Comparison of ENCODE assay signal across 18 cellular contexts in the genomic region with DNA sequence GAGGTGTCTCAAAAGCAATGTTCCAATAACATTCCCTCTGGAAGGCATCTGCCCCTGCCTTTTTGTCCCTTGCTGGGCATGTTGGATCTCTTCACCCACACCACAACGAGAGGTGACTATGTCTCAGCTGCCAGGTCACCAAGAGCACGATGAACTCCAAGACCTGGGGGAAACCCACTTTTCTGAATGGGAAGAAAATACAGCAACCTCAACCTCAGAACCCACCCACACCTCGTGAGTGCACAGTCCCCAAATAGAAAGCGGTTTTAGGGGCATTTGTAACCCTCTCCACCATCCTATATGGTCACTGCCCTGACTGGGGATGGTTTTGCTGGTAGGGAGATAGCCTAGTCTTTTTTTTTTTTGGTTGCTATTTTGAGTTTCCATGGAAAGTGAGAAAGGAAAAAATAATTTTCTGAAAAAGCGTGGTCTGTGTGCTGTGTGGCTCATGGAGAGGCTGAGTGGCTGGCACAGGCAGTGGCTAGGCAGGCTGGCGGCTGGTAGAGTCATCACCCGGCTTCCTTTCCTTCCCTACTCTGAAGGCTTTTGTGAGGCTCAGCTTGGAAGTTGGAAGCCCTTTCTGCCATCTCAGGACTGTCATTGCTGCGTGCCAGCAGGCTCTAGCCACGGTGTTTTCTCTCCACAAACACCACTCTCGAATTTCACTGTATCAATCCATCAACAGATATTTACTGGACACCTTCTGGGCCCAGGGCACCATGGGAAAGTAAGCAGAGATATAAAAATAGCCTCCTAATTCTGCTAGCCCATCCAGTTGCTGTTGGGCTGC. TPM values are rescaled to one million over a fixed set of nuclear protein-coding genes. Genes with fewer than 3 reads are reported as not detected.
DNase-seq lines count a peak whose midpoint lies in the region; ATAC-seq and TF ChIP-seq lines count a peak whose summit lies in the region.
"Had no signal": no experiment of that assay in that cellular context is flagged by ENCODE, and none has a peak within 500 bp of the region (broad histone marks: within the 10 kb centered on the region; RNA-seq: fewer than 3 reads in every experiment).

No MANE protein-coding gene starts in this region.

- TF ChIP-seq EP300 in esophagus muscularis mucosa (IDR thresholded peaks at IDR 0.05): no peak

- POLR2A ChIA-PET in activated CD4-positive, alpha-beta memory T cell treated with anti-CD3 and anti-CD28 coated beads for 36 hours (lab: Charles Lee): no interaction called here
- POLR2A ChIA-PET in activated CD4-positive, alpha-beta memory T cell treated with anti-CD3 and anti-CD28 coated beads, Interleukin-2, amount 10 ng/mL, durations not matched to agents 7 days and 5 days (lab: Charles Lee): no interaction called here

- no peaks in the 10 kb centered on the region for H3K27me3 Mint-ChIP-seq in activated CD4-positive, alpha-beta memory T cell treated with anti-CD3 and anti-CD28 coated beads for 36 hours
- peaks cover 6% of the 10 kb centered on the region for H3K27me3 Mint-ChIP-seq in activated CD4-positive, alpha-beta memory T cell treated with anti-CD3 and anti-CD28 coated beads, Interleukin-2, amount 10 ng/mL, durations not matched to agents 7 days and 5 days
- no peaks in the 10 kb centered on the region for H3K27me3 Mint-ChIP-seq in natural killer cell (ENCODE audit: low read depth in 2 of 2)

- no peak overlapping the region for H3K4me3 Mint-ChIP-seq in activated CD4-positive, alpha-beta memory T cell treated with anti-CD3 and anti-CD28 coated beads for 36 hours
- no peak overlapping the region for H3K4me3 Mint-ChIP-seq in activated CD4-positive, alpha-beta memory T cell treated with anti-CD3 and anti-CD28 coated beads, Interleukin-2, amount 10 ng/mL, durations not matched to agents 7 days and 5 days
- no peak overlapping the region for H3K4me3 Mint-ChIP-seq in natural killer cell
- H3K4me3 Mint-ChIP-seq: HFFc6 had no signal

- DNase-seq in activated CD4-positive, alpha-beta memory T cell treated with anti-CD3 and anti-CD28 coated beads for 36 hours: peak; percentile 31
- no peak for DNase-seq in activated CD4-positive, alpha-beta memory T cell treated with anti-CD3 and anti-CD28 coated beads, Interleukin-2, amount 10 ng/mL, durations not matched to agents 7 days and 5 days
- DNase-seq in esophagus muscularis mucosa (ENCODE audit: extremely low spot score) (no peak), natural killer cell (no peak), thoracic aorta (ENCODE audit: low spot score) (no peak), prostate gland (ENCODE audit: low spot score) (no peak), DMS 273 (lab: John Stamatoyannopoulos, UW; ENCODE audit: unreplicated experiment) (no peak), NCI-H1436 (lab: John Stamatoyannopoulos, UW) (no peak)
- DNase-seq: ACHN, caudate nucleus, foreskin melanocyte, HFFc6, NCI-H2227 treated with DMSO at 0.1 percent for 48 hours, thyroid gland had no signal

- ATAC-seq in natural killer cell (peak; percentile 54 to 88 (median 79)), thoracic aorta (ENCODE audit: insufficient number of reproducible peaks, low FRiP score, low read depth) (peak; percentile 22)
- ATAC-seq: K562 had no signal

- intact Hi-C loops in activated CD4-positive, alpha-beta memory T cell treated with anti-CD3 and anti-CD28 coated beads for 36 hours (cut with micrococcal nuclease): no loop called here
- intact Hi-C loops in esophagus muscularis mucosa (cut with DNase I): loop anchor here (10.0 kb wide), 1 partner anchor 1301 kb away; the partner anchor contains the start of gene ATP1A1
- intact Hi-C loops in natural killer cell (cut with micrococcal nuclease): no loop called here
- intact Hi-C loops in prostate gland (cut with DNase I): no loop called here

- no peak for TF ChIP-seq POLR2A in esophagus muscularis mucosa (IDR thresholded peaks at IDR 0.05; ENCODE audit: low read depth)
- TF ChIP-seq POLR2A in prostate gland (IDR thresholded peaks at IDR 0.05): no peak

- TF ChIP-seq CTCF in esophagus muscularis mucosa (IDR thresholded peaks at IDR 0.05) (no peak), natural killer cell (IDR thresholded peaks at IDR 0.05) (no peak), thoracic aorta (IDR thresholded peaks at IDR 0.05) (no peak), prostate gland (IDR thresholded peaks at IDR 0.05) (no peak)

- no peaks in the 10 kb centered on the region for H3K9me3 Mint-ChIP-seq in activated CD4-positive, alpha-beta memory T cell treated with anti-CD3 and anti-CD28 coated beads for 36 hours
- no peaks in the 10 kb centered on the region for H3K9me3 Mint-ChIP-seq in activated CD4-positive, alpha-beta memory T cell treated with anti-CD3 and anti-CD28 coated beads, Interleukin-2, amount 10 ng/mL, durations not matched to agents 7 days and 5 days
- H3K9me3 Mint-ChIP-seq in natural killer cell: no peaks in the 10 kb centered on the region
- H3K9me3 Mint-ChIP-seq: activated naive CD4-positive, alpha-beta T cell treated with anti-CD3 and anti-CD28 coated beads, Interleukin-2, amount 50 U/mL, for 72 hours; HFFc6 had no signal

- no peaks in the 10 kb centered on the region for H3K27me3 ChIP-seq in esophagus muscularis mucosa
- no peaks in the 10 kb centered on the region for H3K27me3 ChIP-seq in thoracic aorta (replicated peaks; ENCODE audit: insufficient read depth)
- H3K27me3 ChIP-seq in prostate gland (replicated peaks; ENCODE audit: insufficient read depth): no peaks in the 10 kb centered on the region
- H3K27me3 ChIP-seq: thyroid gland had no signal

- 55% methylated on average over 10 of the region's 10 CpGs for WGBS in esophagus muscularis mucosa
- 54% methylated on average over 10 of the region's 10 CpGs for WGBS in prostate gland

- peaks cover 47% of the 10 kb centered on the region for H3K4me1 Mint-ChIP-seq in activated CD4-positive, alpha-beta memory T cell treated with anti-CD3 and anti-CD28 coated beads for 36 hours (ENCODE audit: low read depth)
- peaks cover 13% of the 10 kb centered on the region for H3K4me1 Mint-ChIP-seq in activated CD4-positive, alpha-beta memory T cell treated with anti-CD3 and anti-CD28 coated beads, Interleukin-2, amount 10 ng/mL, durations not matched to agents 7 days and 5 days
- peaks cover 37 to 59% of the 10 kb centered on the region in 2 donors for H3K4me1 Mint-ChIP-seq in natural killer cell

- H3K9me3 ChIP-seq in esophagus muscularis mucosa (no peaks in the 10 kb centered on the region), thoracic aorta (no peaks in the 10 kb centered on the region), prostate gland (no peaks in the 10 kb centered on the region)
- H3K9me3 ChIP-seq: thyroid gland had no signal

- peaks cover 28 to 96% (median 89%) of the 10 kb centered on the region in 4 donors for H3K4me1 ChIP-seq in esophagus muscularis mucosa
- H3K4me1 ChIP-seq in thoracic aorta (ENCODE audit: control insufficient read depth in 1 of 2, low read depth in 2 of 2): peaks cover 50 to 81% of the 10 kb centered on the region in 2 donors
- H3K4me1 ChIP-seq in prostate gland (replicated peaks): no peaks in the 10 kb centered on the region

- H3K27ac Mint-ChIP-seq in activated CD4-positive, alpha-beta memory T cell treated with anti-CD3 and anti-CD28 coated beads for 36 hours: no peak overlapping the region
- no peak overlapping the region for H3K27ac Mint-ChIP-seq in activated CD4-positive, alpha-beta memory T cell treated with anti-CD3 and anti-CD28 coated beads, Interleukin-2, amount 10 ng/mL, durations not matched to agents 7 days and 5 days
- H3K27ac Mint-ChIP-seq in natural killer cell: peak overlapping the region; percentile 46 to 77
- H3K27ac Mint-ChIP-seq: activated naive CD4-positive, alpha-beta T cell treated with anti-CD3 and anti-CD28 coated beads, Interleukin-2, amount 50 U/mL, for 72 hours; HFFc6 had no signal

- H3K27ac ChIP-seq in esophagus muscularis mucosa (replicated peaks in 1 of 4): peak overlapping the region; percentile 70 to 84 (median 81)
- H3K27ac ChIP-seq in thoracic aorta: peak overlapping the region; percentile 75 to 78
- H3K27ac ChIP-seq in prostate gland: no peak overlapping the region
- H3K27ac ChIP-seq: thyroid gland had no signal

- CTCF ChIA-PET in activated CD4-positive, alpha-beta memory T cell treated with anti-CD3 and anti-CD28 coated beads for 36 hours (lab: Charles Lee): interaction anchor here (1.0 to 2.8 kb wide), 2 partner anchors 21 kb away, joined by 3 to 15 read pairs; no protein-coding TSS in a partner anchor
- CTCF ChIA-PET in activated CD4-positive, alpha-beta memory T cell treated with anti-CD3 and anti-CD28 coated beads, Interleukin-2, amount 10 ng/mL, durations not matched to agents 7 days and 5 days (lab: Charles Lee): no interaction called here

- peak overlapping the region in 1 of 4 donors; percentile 15 for H3K4me3 ChIP-seq in esophagus muscularis mucosa
- H3K4me3 ChIP-seq in thoracic aorta: peak overlapping the region; percentile 62
- H3K4me3 ChIP-seq in prostate gland: no peak overlapping the region
- H3K4me3 ChIP-seq: K562, thyroid gland had no signal

- H3K36me3 Mint-ChIP-seq in activated CD4-positive, alpha-beta memory T cell treated with anti-CD3 and anti-CD28 coated beads for 36 hours: no peaks in the 10 kb centered on the region
- no peaks in the 10 kb centered on the region for H3K36me3 Mint-ChIP-seq in activated CD4-positive, alpha-beta memory T cell treated with anti-CD3 and anti-CD28 coated beads, Interleukin-2, amount 10 ng/mL, durations not matched to agents 7 days and 5 days (ENCODE audit: low read depth)
- H3K36me3 Mint-ChIP-seq in natural killer cell: peaks cover 22% of the 10 kb centered on the region
- H3K36me3 Mint-ChIP-seq: activated naive CD4-positive, alpha-beta T cell treated with anti-CD3 and anti-CD28 coated beads, Interleukin-2, amount 50 U/mL, for 72 hours had no signal

- H3K36me3 ChIP-seq in esophagus muscularis mucosa: no peaks in the 10 kb centered on the region
- H3K36me3 ChIP-seq in thoracic aorta: no peaks in the 10 kb centered on the region
- H3K36me3 ChIP-seq in prostate gland: no peaks in the 10 kb centered on the region
- H3K36me3 ChIP-seq: thyroid gland had no signal

RNA-seq across cellular contexts. Expression of gene TSPAN2, which starts 15.8 kb away (rescaled TPM):
- total RNA-seq in activated CD4-positive, alpha-beta memory T cell treated with anti-CD3 and anti-CD28 coated beads for 36 hours: 1 to 10 TPM; 2.5 to 2.7 TPM
- 1 to 10 TPM; 2.4 to 3.4 TPM for total RNA-seq in activated CD4-positive, alpha-beta memory T cell treated with anti-CD3 and anti-CD28 coated beads, Interleukin-2, amount 10 ng/mL, durations not matched to agents 7 days and 5 days
- total RNA-seq in esophagus muscularis mucosa (10 to 100 TPM; 35.8 to 70.2 (median 66.7) TPM), natural killer cell (10 to 100 TPM; 17.1 to 41.4 (median 28.6) TPM), thoracic aorta (10 to 100 TPM; 26.2 to 34.3 TPM), prostate gland (10 to 100 TPM in 1 of 2 donors, 1 to 10 TPM in 1; 6.9 to 11.3 TPM)
- total RNA-seq: G401, K562 had no signal

RNA-seq across cellular contexts. Expression of gene TSHB, which starts 43.9 kb away (rescaled TPM):
- total RNA-seq in activated CD4-positive, alpha-beta memory T cell treated with anti-CD3 and anti-CD28 coated beads for 36 hours: not detected
- not detected for total RNA-seq in activated CD4-positive, alpha-beta memory T cell treated with anti-CD3 and anti-CD28 coated beads, Interleukin-2, amount 10 ng/mL, durations not matched to agents 7 days and 5 days
- not detected for total RNA-seq in esophagus muscularis mucosa
- total RNA-seq in natural killer cell: not detected
- not detected for total RNA-seq in thoracic aorta
- total RNA-seq in prostate gland: not detected
- total RNA-seq: activated naive CD4-positive, alpha-beta T cell treated with anti-CD3 and anti-CD28 coated beads, Interleukin-2, amount 50 U/mL, for 72 hours; G401; HFFc6; K562; osteocyte; thyroid gland had no signal

Comparison
In these comparisons a context has a peak if more than half of its experiments do, and no peak if none do; other contexts are left out.
1. H3K27ac Mint-ChIP-seq: peak in natural killer cell (2 of 2); none in activated CD4-positive, alpha-beta memory T cell treated with anti-CD3 and anti-CD28 coated beads for 36 hours (single experiment) and activated CD4-positive, alpha-beta memory T cell treated with anti-CD3 and anti-CD28 coated beads, Interleukin-2, amount 10 ng/mL, durations not matched to agents 7 days and 5 days (single experiment).
2. H3K27ac ChIP-seq: peak in esophagus muscularis mucosa (4 of 4) and thoracic aorta (2 of 2); none in prostate gland (0 of 2).